ENCODE assay signal across 14 cellular contexts in the genomic region with DNA sequence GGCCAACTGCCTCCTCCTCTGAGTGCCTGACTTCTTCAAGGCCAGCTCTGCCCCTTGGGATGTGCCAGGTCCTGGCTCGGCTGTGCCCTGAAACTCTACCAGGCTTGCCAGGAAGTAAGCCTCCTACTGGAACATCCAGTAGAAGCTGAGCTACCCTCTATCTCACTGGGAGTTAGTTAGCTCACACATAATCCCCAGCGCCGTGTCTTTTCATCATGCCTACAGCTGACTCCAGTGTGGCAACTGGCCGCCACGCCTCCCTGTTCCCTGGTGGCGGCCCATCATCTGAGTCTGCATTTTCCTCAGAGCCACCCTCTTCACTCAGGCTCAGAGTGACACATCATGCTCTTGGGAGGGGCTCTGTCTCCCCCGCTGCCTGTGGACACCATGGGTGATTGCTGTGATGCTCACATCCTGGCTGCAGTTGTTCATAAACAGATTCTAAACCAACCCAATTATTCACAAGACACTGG.
DNase-seq lines count a peak whose midpoint lies in the region; ATAC-seq and TF ChIP-seq lines count a peak whose summit lies in the region.
"Had no signal": no experiment of that assay in that cellular context is flagged by ENCODE, and none has a peak within 500 bp of the region (broad histone marks: within the 10 kb centered on the region; RNA-seq: fewer than 3 reads in every experiment).

No MANE protein-coding gene starts in this region.

- H3K36me3 ChIP-seq in DND-41 (ENCODE audit: insufficient read depth, low read length) (no peaks in the 10 kb centered on the region), IMR-90 (ENCODE audit: control insufficient read depth, insufficient read depth, low read length) (no peaks in the 10 kb centered on the region), psoas muscle (ENCODE audit: insufficient read depth in 1 of 2, low read depth in 1 of 2) (no peaks in the 10 kb centered on the region), testis (ENCODE audit: low read depth, missing control alignments) (no peaks in the 10 kb centered on the region)
- H3K36me3 ChIP-seq: thyroid gland had no signal

- CTCF ChIA-PET in IMR-90 (lab: Yijun Ruan, JAX): interaction anchor here (0.6 kb wide), 1 partner anchor 1616 kb away, joined by 3 read pairs; no protein-coding TSS in a partner anchor

- no peak overlapping the region for H3K4me3 ChIP-seq in DND-41 (ENCODE audit: low read depth in 1 of 2, low read length in 2 of 2)
- no peak overlapping the region for H3K4me3 ChIP-seq in IMR-90 (ENCODE audit: insufficient read depth, low read depth, low read length)
- H3K4me3 ChIP-seq in epithelial cell of esophagus (ENCODE audit: low read length): no peak overlapping the region
- no peak overlapping the region for H3K4me3 ChIP-seq in psoas muscle
- H3K4me3 ChIP-seq in testis: no peak overlapping the region
- H3K4me3 ChIP-seq: thyroid gland had no signal

- no TSS peak for BruUV-seq in IMR-90 (replicated peaks; lab: Mats Ljungman, UMichigan)

- intact Hi-C loops in IMR-90 (cut with micrococcal nuclease): no loop called here
- intact Hi-C loops in psoas muscle (cut with DNase I): no loop called here
- intact Hi-C loops in testis (cut with DNase I; ENCODE audit: low total_unique reads): no loop called here

- no peak overlapping the region for H2AFZ ChIP-seq in DND-41 (ENCODE audit: low read depth, low read length)
- peak overlapping the region; percentile 78 for H2AFZ ChIP-seq in IMR-90 (replicated peaks; ENCODE audit: low read length, poor library complexity)

- no peak overlapping the region for H3K56ac ChIP-seq in IMR-90 (ENCODE audit: extremely low read depth, insufficient read depth, low read length)

- H4K20me1 ChIP-seq in DND-41 (ENCODE audit: insufficient read depth, low read length) (no peaks in the 10 kb centered on the region), IMR-90 (ENCODE audit: insufficient read depth, low read length) (no peaks in the 10 kb centered on the region)

- no peak overlapping the region for H4K8ac ChIP-seq in IMR-90 (ENCODE audit: low read depth in 2 of 2, low read length in 2 of 2)

- WGBS in IMR-90 (ENCODE audit: extremely low coverage in 2 of 2, insufficient read length in 1 of 2), 2 experiments: 74% methylated on average over 3 of the region's 7 CpGs; no CpG with 5 or more reads in 1 of the 2 experiments
- WGBS in psoas muscle, 3 donors: 32 to 33% (median 33%) methylated on average over 7 of the region's 7 CpGs
- 81 to 89% methylated on average over 7 of the region's 7 CpGs for WGBS in testis, 2 donors

- no peak overlapping the region for H3K27ac ChIP-seq in DND-41 (ENCODE audit: low read length)
- H3K27ac ChIP-seq in IMR-90 (ENCODE audit: insufficient read depth, low read length): no peak overlapping the region
- peak overlapping the region; percentile 46 for H3K27ac ChIP-seq in psoas muscle
- no peak overlapping the region for H3K27ac ChIP-seq in testis
- H3K27ac ChIP-seq: thyroid gland had no signal

- no peak overlapping the region for H2AK5ac ChIP-seq in IMR-90 (ENCODE audit: low read depth, low read length)

- H3K79me1 ChIP-seq in IMR-90 (ENCODE audit: low read depth in 1 of 2, low read length in 2 of 2): no peaks in the 10 kb centered on the region

- ATAC-seq in DND-41 (ENCODE audit: insufficient read depth, low read depth) (peak; percentile 42; the same call in 1 of the 3 replicates), IMR-90 (ENCODE audit: low read depth) (peak; percentile 37), psoas muscle (peak; percentile 95 to 98 (median 98)), HG03097 (IDR thresholded peaks at IDR 0.05; ENCODE audit: low FRiP score, unreplicated experiment) (no peak)
- ATAC-seq: Panc1 had no signal

- no peaks in the 10 kb centered on the region for H3K79me2 ChIP-seq in DND-41 (ENCODE audit: insufficient read depth, low read length)

- H3K14ac ChIP-seq in IMR-90 (replicated peaks; ENCODE audit: low read depth, low read length): 0 out of 2 replicates have a peak overlapping the region, but pooled peaks have one; percentile 17

- TF ChIP-seq POLR2A in IMR-90 (IDR thresholded peaks at IDR 0.05; ENCODE audit: low read depth, low read length) (no peak), testis (IDR thresholded peaks at IDR 0.05) (no peak)

- peak overlapping the region; percentile 8; the same call in 1 of the 2 replicates for H2BK120ac ChIP-seq in IMR-90 (ENCODE audit: low read depth, low read length)

- TF ChIP-seq CTCF in DND-41 (IDR thresholded peaks at IDR 0.05; ENCODE audit: borderline replicate concordance, extremely low read depth, low read length, poor library complexity, severe bottlenecking): no peak
- TF ChIP-seq CTCF in IMR-90 (conservative IDR thresholded peaks at IDR 0.05; ENCODE audit: low read depth, low read length): no peak
- no peak for TF ChIP-seq CTCF in epithelial cell of esophagus (IDR thresholded peaks at IDR 0.05; ENCODE audit: insufficient read depth, low read depth, low read length, missing control alignments)
- TF ChIP-seq CTCF in psoas muscle (IDR thresholded peaks at IDR 0.05): peak; percentile 12
- no peak for TF ChIP-seq CTCF in testis (IDR thresholded peaks at IDR 0.05)

- H3K27me3 ChIP-seq in DND-41 (ENCODE audit: insufficient read depth, low read length, poor library complexity) (no peaks in the 10 kb centered on the region), IMR-90 (ENCODE audit: control insufficient read depth, insufficient read depth, low read length) (no peaks in the 10 kb centered on the region), psoas muscle (ENCODE audit: insufficient read depth in 3 of 3, low read length in 2 of 3) (no peaks in the 10 kb centered on the region), testis (no peaks in the 10 kb centered on the region)
- H3K27me3 ChIP-seq: thyroid gland had no signal

- no peak overlapping the region for H2BK5ac ChIP-seq in IMR-90 (ENCODE audit: low read depth, low read length, poor library complexity, severe bottlenecking)

- POLR2A ChIA-PET in IMR-90 (lab: Charles Lee; ENCODE audit: unreplicated experiment): no interaction called here

- dilution Hi-C loops in IMR-90 (cut with HindIII; ENCODE audit: low sequenced_read_pairs, unreplicated experiment): no loop called here

- in situ Hi-C loops in IMR-90 (cut with MboI; ENCODE audit: low sequenced_read_pairs): no loop called here

- no peak overlapping the region for H3K4ac ChIP-seq in IMR-90 (ENCODE audit: low read depth, low read length)

- H3K4me1 ChIP-seq in DND-41 (ENCODE audit: insufficient read depth, low read length): no peaks in the 10 kb centered on the region
- peaks cover 2% of the 10 kb centered on the region for H3K4me1 ChIP-seq in IMR-90 (ENCODE audit: control insufficient read depth, insufficient read depth, low read length)
- no peaks in the 10 kb centered on the region for H3K4me1 ChIP-seq in psoas muscle
- no peaks in the 10 kb centered on the region for H3K4me1 ChIP-seq in testis
- H3K4me1 ChIP-seq: thyroid gland had no signal

- H3K9ac ChIP-seq in DND-41 (ENCODE audit: low read depth, low read length) (no peak overlapping the region), IMR-90 (ENCODE audit: low read depth, low read length) (no peak overlapping the region)

- H3K9me1 ChIP-seq in IMR-90 (ENCODE audit: insufficient read depth, low read length): peaks cover 5% of the 10 kb centered on the region; the same call in 1 of the 2 replicates

- peak overlapping the region; percentile 68 for H2AK9ac ChIP-seq in IMR-90 (replicated peaks; ENCODE audit: low read depth, low read length, poor library complexity)

- H3K18ac ChIP-seq in IMR-90 (ENCODE audit: low read depth, low read length): no peak overlapping the region

- no peak overlapping the region for H3K23ac ChIP-seq in IMR-90 (ENCODE audit: low read depth, low read length)

- H3K9me3 ChIP-seq in DND-41 (ENCODE audit: insufficient read depth, low read length, severe bottlenecking) (no peaks in the 10 kb centered on the region), IMR-90 (ENCODE audit: control insufficient read depth, insufficient read depth, low read length) (no peaks in the 10 kb centered on the region), psoas muscle (no peaks in the 10 kb centered on the region), testis (no peaks in the 10 kb centered on the region)
- H3K9me3 ChIP-seq: thyroid gland had no signal

- H4K91ac ChIP-seq in IMR-90 (ENCODE audit: insufficient read depth, low read depth, low read length): no peak overlapping the region; the same call in 1 of the 2 replicates

- no peak overlapping the region for H2BK20ac ChIP-seq in IMR-90 (ENCODE audit: low read depth, low read length)

- no peak for TF ChIP-seq RAD21 in IMR-90 (IDR thresholded peaks at IDR 0.05; ENCODE audit: low read length)

- H4K5ac ChIP-seq in IMR-90 (ENCODE audit: low read depth, low read length): no peak overlapping the region

- no peak for DNase-seq in DND-41
- peak; percentile 30 for DNase-seq in IMR-90
- DNase-seq in epithelial cell of esophagus (ENCODE audit: low read depth): peak; percentile 26
- DNase-seq in psoas muscle: peak; percentile 72 to 83
- no peak for DNase-seq in 8988T
- DNase-seq in NK-92 treated with Interleukin-12 subunit alpha and Interleukin-12 subunit beta, amount 100 ng/mL, for 24 hours (lab: John Stamatoyannopoulos, UW): no peak
- DNase-seq in testis: no peak
- DNase-seq: activated CD4-positive, alpha-beta T cell treated with anti-CD3 and anti-CD28 coated beads, Interleukin-2, amount 10 ng/mL, durations not matched to agents 7 days and 5 days; foreskin melanocyte; NCI-H1694; NCI-H446 treated with DMSO at 0.1 percent for 48 hours; thyroid gland had no signal

- H2BK15ac ChIP-seq in IMR-90 (ENCODE audit: low read depth, low read length): no peak overlapping the region

- no peak overlapping the region for H3K4me2 ChIP-seq in DND-41 (ENCODE audit: insufficient read depth, low read length)
- H3K4me2 ChIP-seq in IMR-90 (ENCODE audit: low read depth, low read length): no peak overlapping the region

TF ChIP-seq in IMR-90, 13 proteins besides CTCF, POLR2A, EP300 and RAD21:
- TF ChIP-seq MAZ (IDR thresholded peaks at IDR 0.05; ENCODE audit: borderline replicate concordance, low read depth, low read length) (no peak), RCOR1 (IDR thresholded peaks at IDR 0.05; ENCODE audit: insufficient replicate concordance, low read length) (no peak), CHD1 (IDR thresholded peaks at IDR 0.05; ENCODE audit: low read depth, low read length) (no peak), SMC3 (IDR thresholded peaks at IDR 0.05; ENCODE audit: low read depth, low read length) (no peak), FOS (IDR thresholded peaks at IDR 0.05; ENCODE audit: low read depth, low read length) (no peak)

Comparison
In these comparisons a context has a peak if more than half of its experiments do, and no peak if none do; other contexts are left out.
1. DNase-seq: peak in IMR-90 (single experiment), epithelial cell of esophagus (single experiment) and psoas muscle (2 of 2); none in DND-41 (single experiment), 8988T (single experiment), NK-92 treated with Interleukin-12 subunit alpha and Interleukin-12 subunit beta, amount 100 ng/mL, for 24 hours (single experiment) and testis (single experiment).